30 cellular contexts compared by ENCODE assay signal in the genomic region with DNA sequence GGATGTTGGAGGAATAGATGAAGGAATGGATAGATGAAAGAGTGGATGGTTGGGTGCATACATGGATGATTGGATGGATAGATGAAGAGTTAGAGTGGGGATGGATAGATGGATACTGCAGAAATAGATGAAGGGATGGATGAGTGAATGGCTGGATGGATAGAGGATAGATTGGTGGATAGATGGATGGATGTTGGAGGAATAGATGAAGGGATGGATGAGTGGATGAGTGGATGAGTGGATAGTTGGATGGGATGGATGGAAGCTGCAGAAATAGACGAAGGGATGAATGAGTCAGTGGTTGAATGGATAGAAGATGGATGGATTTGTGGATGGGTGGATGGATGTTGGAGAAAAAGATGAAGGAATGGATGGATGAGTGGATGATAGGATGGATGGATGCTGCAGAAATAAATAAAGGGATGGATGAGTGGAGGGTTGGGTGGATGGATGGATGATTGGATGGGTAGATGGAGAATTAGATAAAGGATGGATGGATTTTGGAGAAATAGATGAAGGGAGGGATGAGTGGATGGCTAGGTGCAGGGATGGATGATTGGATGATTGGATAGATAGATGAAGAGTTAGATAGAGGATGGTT. TPM values are rescaled to one million over a fixed set of nuclear protein-coding genes. Genes with fewer than 3 reads are reported as not detected.
"Had no signal": no experiment of that assay in that cellular context is flagged by ENCODE, and none has a peak within 500 bp of the region (broad histone marks: within the 10 kb centered on the region; RNA-seq: fewer than 3 reads in every experiment).

No MANE protein-coding gene starts in this region.

- H3K9ac ChIP-seq: SK-N-SH had no signal

- H3K4me3 ChIP-seq: MG63, Peyer's patch, SJSA1 had no signal

- H3K9me3 ChIP-seq: MG63, Peyer's patch, SK-N-SH had no signal

- DNase-seq: Kasumi-1, MG63, NCI-H1048, NCI-H1092 treated with DMSO at 0.1 percent for 48 hours, NCI-H1417 treated with DMSO at 0.1 percent for 48 hours, NCI-H1436 treated with DMSO at 0.1 percent for 48 hours, NCI-H1694 treated with DMSO at 0.1 percent for 48 hours, NCI-H187 treated with DMSO at 0.1 percent for 48 hours, NCI-H2029, NCI-H2081, NCI-H2171 treated with DMSO at 0.1 percent for 48 hours, NCI-H2227 treated with DMSO at 0.1 percent for 48 hours, NCI-H345, NCI-H446, NCI-H510A treated with DMSO at 0.1 percent for 48 hours, NCI-H524 treated with DMSO at 0.1 percent for 48 hours, NCI-H526 treated with DMSO at 0.1 percent for 48 hours, NCI-H748 treated with DMSO at 0.1 percent for 48 hours, NCI-H82, OCI-M1, PC-3, Peyer's patch, Right ventricle myocardium superior, RPMI8226, SHP77 treated with DMSO at 0.1 percent for 48 hours, SK-N-SH, SW 1271, T-helper 1 cell had no signal

- H3K4me2 ChIP-seq: SK-N-SH had no signal

- ATAC-seq: PC-3 had no signal

- H3K27ac ChIP-seq: Peyer's patch, SJSA1 had no signal

- H3K4me1 ChIP-seq: Peyer's patch, SJSA1 had no signal

- H3K36me3 ChIP-seq: MG63, Peyer's patch, SJSA1 had no signal

RNA-seq across cellular contexts. Expression of a gene that starts 4.7 kb away (rescaled TPM):
- total RNA-seq: M059J, SJSA1 had no signal

RNA-seq across cellular contexts. Expression of a gene that starts 4.8 kb away (rescaled TPM):
- total RNA-seq: Peyer's patch, SJSA1 had no signal
